In the genomic region with DNA sequence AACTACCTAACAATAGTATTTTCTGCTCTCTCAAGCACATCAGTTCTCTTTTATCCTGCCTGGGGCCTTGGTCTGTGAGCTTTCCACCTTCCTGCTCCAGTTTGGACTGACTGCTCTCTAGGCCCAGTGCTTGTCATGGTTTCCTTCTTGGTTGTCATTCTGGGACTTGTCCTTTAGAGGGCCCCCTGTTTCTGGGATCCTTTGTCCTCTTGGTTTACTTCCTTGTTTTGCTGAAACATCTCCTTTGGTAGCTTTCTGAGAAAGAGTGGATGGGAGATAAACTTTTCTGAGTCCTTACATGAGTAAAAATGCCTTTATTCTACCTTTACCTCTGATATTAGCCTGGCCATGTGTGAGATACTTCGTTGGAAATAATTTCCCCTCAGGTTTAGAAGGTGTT, we compare ENCODE assay signal across 17 cellular contexts. TPM values are rescaled to one million over a fixed set of nuclear protein-coding genes. Genes with fewer than 3 reads are reported as not detected.
DNase-seq lines count a peak whose midpoint lies in the region; ATAC-seq and TF ChIP-seq lines count a peak whose summit lies in the region.
"Had no signal": no experiment of that assay in that cellular context is flagged by ENCODE, and none has a peak within 500 bp of the region (broad histone marks: within the 10 kb centered on the region; RNA-seq: fewer than 3 reads in every experiment).

No MANE protein-coding gene starts in this region.

- H3K36me3 ChIP-seq in HCT116 (ENCODE audit: control insufficient read depth in 1 of 2, insufficient read depth in 2 of 2, low read length in 2 of 2) (no peaks in the 10 kb centered on the region), liver (ENCODE audit: control insufficient read depth in 4 of 4, insufficient read depth in 3 of 4, low read depth in 1 of 4, low read length in 3 of 4) (no peaks in the 10 kb centered on the region), lower lobe of right lung (no peaks in the 10 kb centered on the region)
- H3K36me3 ChIP-seq: SJCRH30 had no signal

- H3K9ac ChIP-seq in HCT116 (ENCODE audit: low read length) (no peak overlapping the region), liver (ENCODE audit: low read depth in 1 of 2, low read length in 2 of 2) (no peak overlapping the region)

- peak; percentile 21 for DNase-seq in DMS53 treated with DMSO at 0.1 percent for 48 hours (lab: John Stamatoyannopoulos, UW; ENCODE audit: unreplicated experiment)
- DNase-seq in HCT116 (ENCODE audit: low read depth, low spot score) = peak; percentile 44
- DNase-seq in RPMI8226 = peak; percentile 46
- DNase-seq in lower lobe of right lung = no peak
- DNase-seq in stimulated activated naive CD4-positive, alpha-beta T cell treated with Interleukin-2 at 50 U/mL for 16 hours (lab: John Stamatoyannopoulos, UW) = no peak
- DNase-seq in stimulated activated CD8-positive, alpha-beta memory T cell treated with anti-CD3 and anti-CD28 coated beads, Interleukin-4, amount 100 ng/mL, for 48 hours = no peak
- DNase-seq: activated T-cell treated with anti-CD3 and anti-CD28 coated beads, Interleukin-2, amount 50 U/mL, for 48 hours; CD4-positive, alpha-beta memory T cell; effector memory CD4-positive, alpha-beta T cell; glutamatergic neuron; naive thymus-derived CD4-positive, alpha-beta T cell; NCI-H1092 treated with DMSO at 0.1 percent for 48 hours; NCI-H526 treated with DMSO at 0.1 percent for 48 hours; SJCRH30; testis had no signal

- intact Hi-C loops in HCT116 (cut with micrococcal nuclease) = no loop called here
- intact Hi-C loops in lower lobe of right lung (cut with DNase I) = no loop called here

- H4K20me1 ChIP-seq in HCT116 (ENCODE audit: insufficient read depth) = no peaks in the 10 kb centered on the region

- H3K27ac ChIP-seq in HCT116 (ENCODE audit: low read depth, low read length) (no peak overlapping the region), liver (ENCODE audit: low read depth in 1 of 2, low read length in 2 of 2) (no peak overlapping the region), lower lobe of right lung (no peak overlapping the region)
- H3K27ac ChIP-seq: SJCRH30, testis had no signal

- H3K9me2 ChIP-seq in HCT116 (ENCODE audit: insufficient read depth) = no peaks in the 10 kb centered on the region

- no peak overlapping the region for H2AFZ ChIP-seq in HCT116 (ENCODE audit: low read depth, low read length, poor library complexity, severe bottlenecking)

- 93% methylated on average over 1 of the region's 1 CpG for WGBS in liver

- no TSS peak for BruUV-seq in HCT116 (replicated peaks; lab: Mats Ljungman, UMichigan)

- H3K9me3 ChIP-seq in HCT116 (ENCODE audit: control insufficient read depth in 1 of 2, insufficient read depth in 1 of 2, low read depth in 1 of 2, low read length in 2 of 2) = peaks cover 0 to 7% of the 10 kb centered on the region in 2 experiments; a peak in 1 of 4 replicates
- H3K9me3 ChIP-seq in liver (ENCODE audit: control insufficient read depth in 4 of 4, low read length in 3 of 4) = no peaks in the 10 kb centered on the region
- H3K9me3 ChIP-seq in lower lobe of right lung = peaks cover 10% of the 10 kb centered on the region
- H3K9me3 ChIP-seq: testis had no signal

- no peaks in the 10 kb centered on the region for H3K4me1 ChIP-seq in HCT116 (ENCODE audit: control insufficient read depth in 1 of 2, insufficient read depth in 2 of 2, low read length in 2 of 2)
- no peaks in the 10 kb centered on the region for H3K4me1 ChIP-seq in liver (ENCODE audit: control insufficient read depth in 4 of 4, insufficient read depth in 4 of 4, low read length in 3 of 4)
- peaks cover 13% of the 10 kb centered on the region for H3K4me1 ChIP-seq in lower lobe of right lung
- H3K4me1 ChIP-seq: SJCRH30 had no signal

- no peak overlapping the region for H3K4me2 ChIP-seq in HCT116 (ENCODE audit: low read length)

- TF ChIP-seq RAD21 in HCT116 (IDR thresholded peaks at IDR 0.05; ENCODE audit: low read depth) = peak; percentile 29; the same call in 1 of the 2 replicates
- TF ChIP-seq RAD21 in liver (IDR thresholded peaks at IDR 0.05) = peak; percentile 21 to 49

- CTCF ChIA-PET in HCT116 (lab: Charles Lee) = no interaction called here

- H3K79me2 ChIP-seq in HCT116 (ENCODE audit: insufficient read depth, low read length) = no peaks in the 10 kb centered on the region

- no peak overlapping the region for H3K4me3 ChIP-seq in HCT116 (replicated peaks in 1 of 2; ENCODE audit: low read depth in 1 of 2, low read length in 2 of 2)
- no peak overlapping the region for H3K4me3 ChIP-seq in liver (ENCODE audit: low read depth in 1 of 3, low read length in 3 of 3)
- no peak overlapping the region for H3K4me3 ChIP-seq in lower lobe of right lung
- H3K4me3 ChIP-seq: SJCRH30, skin epidermis, testis had no signal

- TF ChIP-seq POLR2A in HCT116 (IDR thresholded peaks at IDR 0.05; ENCODE audit: borderline replicate concordance, extremely low read depth, insufficient read depth, insufficient read length) = no peak

- H3K27me3 ChIP-seq in HCT116 (ENCODE audit: insufficient read depth, low read length) (no peaks in the 10 kb centered on the region), liver (ENCODE audit: control insufficient read depth in 4 of 4, insufficient read depth in 4 of 4, low read length in 3 of 4) (no peaks in the 10 kb centered on the region), lower lobe of right lung (ENCODE audit: low read depth) (no peaks in the 10 kb centered on the region)
- H3K27me3 ChIP-seq: SJCRH30, testis had no signal

- RAD21 ChIA-PET in HCT116 (lab: Charles Lee; ENCODE audit: low non-redundant PET in 1 of 2, low total read pairs in 2 of 2, uncharacterized antibody in 2 of 2, unreplicated experiment in 2 of 2) = no interaction called here

- peak; percentile 36 to 64 (median 52); a peak in 5 of 6 replicates for TF ChIP-seq CTCF in HCT116 (IDR thresholded peaks at IDR 0.05 in 2 of 3, conservative IDR thresholded peaks at IDR 0.05 in 1 of 3; ENCODE audit: borderline replicate concordance in 1 of 3, insufficient read depth in 1 of 3, low read depth in 2 of 3, low read length in 2 of 3)
- peak; percentile 12 for TF ChIP-seq CTCF in liver (IDR thresholded peaks at IDR 0.05; ENCODE audit: low read depth, low read length, missing input control)
- no peak for TF ChIP-seq CTCF in lower lobe of right lung (IDR thresholded peaks at IDR 0.05)

- POLR2A ChIA-PET in HCT116 (lab: Charles Lee) = no interaction called here

- ATAC-seq in HCT116 (peak; percentile 44; the same call in 1 of the 2 replicates), lower lobe of right lung (no peak)
- ATAC-seq: naive thymus-derived CD4-positive, alpha-beta T cell had no signal

TF ChIP-seq in HCT116, 20 proteins besides CTCF, POLR2A, EP300 and RAD21:
- TF ChIP-seq MAX (IDR thresholded peaks at IDR 0.05) = 0 out of 2 replicates have a peak, but pooled peaks have one; percentile 19
- TF ChIP-seq, protein P1, sequence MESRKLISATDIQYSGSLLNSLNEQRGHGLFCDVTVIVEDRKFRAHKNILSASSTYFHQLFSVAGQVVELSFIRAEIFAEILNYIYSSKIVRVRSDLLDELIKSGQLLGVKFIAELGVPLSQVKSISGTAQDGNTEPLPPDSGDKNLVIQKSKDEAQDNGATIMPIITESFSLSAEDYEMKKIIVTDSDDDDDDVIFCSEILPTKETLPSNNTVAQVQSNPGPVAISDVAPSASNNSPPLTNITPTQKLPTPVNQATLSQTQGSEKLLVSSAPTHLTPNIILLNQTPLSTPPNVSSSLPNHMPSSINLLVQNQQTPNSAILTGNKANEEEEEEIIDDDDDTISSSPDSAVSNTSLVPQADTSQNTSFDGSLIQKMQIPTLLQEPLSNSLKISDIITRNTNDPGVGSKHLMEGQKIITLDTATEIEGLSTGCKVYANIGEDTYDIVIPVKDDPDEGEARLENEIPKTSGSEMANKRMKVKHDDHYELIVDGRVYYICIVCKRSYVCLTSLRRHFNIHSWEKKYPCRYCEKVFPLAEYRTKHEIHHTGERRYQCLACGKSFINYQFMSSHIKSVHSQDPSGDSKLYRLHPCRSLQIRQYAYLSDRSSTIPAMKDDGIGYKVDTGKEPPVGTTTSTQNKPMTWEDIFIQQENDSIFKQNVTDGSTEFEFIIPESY (IDR thresholded peaks at IDR 0.05; ENCODE audit: extremely low read depth, insufficient replicate concordance, low read length) = no peak
- peak; percentile 100 for TF ChIP-seq CBX3 (IDR thresholded peaks at IDR 0.05; ENCODE audit: low read depth)

TF ChIP-seq in liver, 16 proteins besides CTCF, POLR2A, EP300 and RAD21 (continues in another document):
- TF ChIP-seq FOXA2 (IDR thresholded peaks at IDR 0.05) (no peak), TAF1 (conservative IDR thresholded peaks at IDR 0.05) (no peak), NR2F2 (IDR thresholded peaks at IDR 0.05) (no peak), EGR1 (IDR thresholded peaks at IDR 0.05; ENCODE audit: low read depth in 2 of 2) (no peak), MAX (IDR thresholded peaks at IDR 0.05) (no peak), YY1 (IDR thresholded peaks at IDR 0.05) (no peak), HNF4G (IDR thresholded peaks at IDR 0.05) (no peak)
- TF ChIP-seq, protein P1 (IDR thresholded peaks at IDR 0.05) = no peak

RNA-seq across cellular contexts. Expression of gene SLC1A7, which starts 4.7 kb away (rescaled TPM):
- total RNA-seq in HCT116 (2021; ENCODE audit: unreplicated experiment) (not detected), liver (under 1 TPM; 0.28 to 0.59 TPM), lower lobe of right lung (0.68 TPM)
- 0.03 TPM in 1 of 2 replicates, not detected in the other for polyA plus RNA-seq in HCT116 (2012)
- polyA plus RNA-seq in liver = under 1 TPM; 0.21 to 0.67 TPM
- total RNA-seq: CD4-positive, alpha-beta memory T cell had no signal
- polyA plus RNA-seq: CD4-positive, alpha-beta memory T cell; naive thymus-derived CD4-positive, alpha-beta T cell had no signal

RNA-seq across cellular contexts. Expression of gene CPT2, which starts 58.9 kb away (rescaled TPM):
- total RNA-seq in HCT116 (2021; ENCODE audit: unreplicated experiment) (18.1 TPM), liver (10 to 100 TPM; 27.4 to 82.7 TPM), lower lobe of right lung (26.3 TPM)
- polyA plus RNA-seq in HCT116 (2012) = 9.1 and 12.6 TPM in 2 replicates
- 100 to 1,000 TPM in 1 of 2 donors, 10 to 100 TPM in 1; 66.8 to 109 TPM for polyA plus RNA-seq in liver

Comparison
In these comparisons a context has a peak if more than half of its experiments do, and no peak if none do; other contexts are left out.
1. DNase-seq: peak in DMS53 treated with DMSO at 0.1 percent for 48 hours (single experiment), HCT116 (single experiment) and RPMI8226 (single experiment); none in lower lobe of right lung (single experiment), stimulated activated naive CD4-positive, alpha-beta T cell treated with Interleukin-2 at 50 U/mL for 16 hours (single experiment) and stimulated activated CD8-positive, alpha-beta memory T cell treated with anti-CD3 and anti-CD28 coated beads, Interleukin-4, amount 100 ng/mL, for 48 hours (single experiment).